ENCODE assay signal across 9 cellular contexts in genomic region chr14:75274899-75275569, GRCh38. TPM values are rescaled to one million over a fixed set of nuclear protein-coding genes. Genes with fewer than 3 reads are reported as not detected.
DNase-seq lines count a peak whose midpoint lies in the region; ATAC-seq and TF ChIP-seq lines count a peak whose summit lies in the region.
"Had no signal": no experiment of that assay in that cellular context is flagged by ENCODE, and none has a peak within 500 bp of the region (broad histone marks: within the 10 kb centered on the region; RNA-seq: fewer than 3 reads in every experiment).

No MANE protein-coding gene starts in this region.

- H3K36me3 Mint-ChIP-seq in activated T-helper 2 cell treated with anti-CD3 and anti-CD28 coated beads, Interferon-gamma antibody, Interleukin-2, Interleukin-4, amounts not matched to agents 10 μg/mL and 5 μg/mL and 100 μg/mL, durations not matched to agents 14 hours and 24 hours and 36 hours (ENCODE audit: low read depth): peaks cover 10% of the 10 kb centered on the region

- H2AFZ ChIP-seq in MM.1S (ENCODE audit: low read length): no peak overlapping the region

- H3K36me3 ChIP-seq in MM.1S (replicated peaks; ENCODE audit: insufficient read depth, low read length) (no peaks in the 10 kb centered on the region), stomach smooth muscle (ENCODE audit: control insufficient read depth in 2 of 2, insufficient read depth in 2 of 2, low read length in 2 of 2) (peaks cover under 1 to 7% of the 10 kb centered on the region in 2 donors)

- no peak overlapping the region; the same call in 1 of the 2 replicates for H3K4me2 ChIP-seq in MM.1S (ENCODE audit: low read depth, low read length)

- H3K4me1 Mint-ChIP-seq in activated T-helper 2 cell treated with anti-CD3 and anti-CD28 coated beads, Interferon-gamma antibody, Interleukin-2, Interleukin-4, amounts not matched to agents 10 μg/mL and 5 μg/mL and 100 μg/mL, durations not matched to agents 14 hours and 24 hours and 36 hours (ENCODE audit: low read depth): peaks cover 26% of the 10 kb centered on the region

- no peak for ATAC-seq in HG03175 (IDR thresholded peaks at IDR 0.05; ENCODE audit: unreplicated experiment)
- ATAC-seq in HG03196 (IDR thresholded peaks at IDR 0.05; ENCODE audit: unreplicated experiment): no peak

- H4K20me1 ChIP-seq in MM.1S (ENCODE audit: insufficient read depth, low read length): no peaks in the 10 kb centered on the region

- peaks cover 59% of the 10 kb centered on the region for H3K27me3 Mint-ChIP-seq in activated T-helper 2 cell treated with anti-CD3 and anti-CD28 coated beads, Interferon-gamma antibody, Interleukin-2, Interleukin-4, amounts not matched to agents 10 μg/mL and 5 μg/mL and 100 μg/mL, durations not matched to agents 14 hours and 24 hours and 36 hours (ENCODE audit: low read depth)

- H3K27me3 ChIP-seq in MM.1S (replicated peaks; ENCODE audit: insufficient read depth, low read length) (no peaks in the 10 kb centered on the region), stomach smooth muscle (ENCODE audit: control insufficient read depth in 1 of 2, insufficient read depth in 2 of 2, low read length in 2 of 2) (no peaks in the 10 kb centered on the region)

- H3K4me1 ChIP-seq in MM.1S (ENCODE audit: low read length) (peaks cover 6% of the 10 kb centered on the region; the same call in 1 of the 2 replicates), stomach smooth muscle (ENCODE audit: control insufficient read depth, insufficient read depth, low read length) (peaks cover 41% of the 10 kb centered on the region)

- H3F3A ChIP-seq in MM.1S (ENCODE audit: insufficient read depth, low read length): 0 out of 2 replicates have a peak, but pooled peaks cover 6% of the 10 kb centered on the region

- H3K9me3 ChIP-seq in MM.1S (replicated peaks; ENCODE audit: insufficient read depth, low read length) (no peaks in the 10 kb centered on the region), stomach smooth muscle (ENCODE audit: control insufficient read depth in 2 of 2, low read length in 2 of 2) (no peaks in the 10 kb centered on the region)

- peak overlapping the region; percentile 18; the same call in 1 of the 2 replicates for H3K27ac ChIP-seq in MM.1S (ENCODE audit: low read length)
- H3K27ac ChIP-seq in stomach smooth muscle (ENCODE audit: low read length): peak overlapping the region; percentile 99

- intact Hi-C loops in activated T-helper 2 cell treated with anti-CD3 and anti-CD28 coated beads, Interferon-gamma antibody, Interleukin-2, Interleukin-4, amounts not matched to agents 10 μg/mL and 5 μg/mL and 100 μg/mL, durations not matched to agents 14 hours and 24 hours and 36 hours (cut with micrococcal nuclease): loop anchor here (5.0 kb wide), 1 partner anchor 118 kb away; no protein-coding TSS in a partner anchor

- no peak overlapping the region for H3K27ac Mint-ChIP-seq in activated T-helper 2 cell treated with anti-CD3 and anti-CD28 coated beads, Interferon-gamma antibody, Interleukin-2, Interleukin-4, amounts not matched to agents 10 μg/mL and 5 μg/mL and 100 μg/mL, durations not matched to agents 14 hours and 24 hours and 36 hours

- no peak overlapping the region for H3K4me3 Mint-ChIP-seq in activated T-helper 2 cell treated with anti-CD3 and anti-CD28 coated beads, Interferon-gamma antibody, Interleukin-2, Interleukin-4, amounts not matched to agents 10 μg/mL and 5 μg/mL and 100 μg/mL, durations not matched to agents 14 hours and 24 hours and 36 hours (ENCODE audit: low read depth)

- no peak for TF ChIP-seq CTCF in MM.1S (IDR thresholded peaks at IDR 0.05; ENCODE audit: low read length)

- H3K9ac ChIP-seq in MM.1S (ENCODE audit: low read length): peak overlapping the region; percentile 23; the same call in 1 of the 2 replicates
- no peak overlapping the region for H3K9ac ChIP-seq in stomach smooth muscle (ENCODE audit: low read length in 2 of 2)

- H3K4me3 ChIP-seq in MM.1S (ENCODE audit: low read length): no peak overlapping the region
- H3K4me3 ChIP-seq in stomach smooth muscle (ENCODE audit: low read length in 2 of 2): no peak overlapping the region

- no peaks in the 10 kb centered on the region for H3K9me3 Mint-ChIP-seq in activated T-helper 2 cell treated with anti-CD3 and anti-CD28 coated beads, Interferon-gamma antibody, Interleukin-2, Interleukin-4, amounts not matched to agents 10 μg/mL and 5 μg/mL and 100 μg/mL, durations not matched to agents 14 hours and 24 hours and 36 hours

- no peak for DNase-seq in MM.1S
- DNase-seq in activated T-helper 2 cell treated with anti-CD3 and anti-CD28 coated beads, Interferon-gamma antibody, Interleukin-2, Interleukin-4, amounts not matched to agents 10 μg/mL and 5 μg/mL and 100 μg/mL, durations not matched to agents 14 hours and 24 hours and 36 hours (ENCODE audit: low spot score): peak; percentile 26
- DNase-seq in iris pigment epithelial cell (ENCODE audit: low read depth): peak; percentile 98
- no peak for DNase-seq in NCI-H774 (lab: John Stamatoyannopoulos, UW)
- DNase-seq in NCI-H1092 treated with DMSO at 0.1 percent for 48 hours (lab: John Stamatoyannopoulos, UW): no peak
- DNase-seq: H7 had no signal

- H3K9me2 ChIP-seq in MM.1S (replicated peaks; ENCODE audit: insufficient read depth, low read length): no peaks in the 10 kb centered on the region

- H3K79me2 ChIP-seq in MM.1S (ENCODE audit: low read length): no peaks in the 10 kb centered on the region

RNA-seq across cellular contexts. Expression of gene FOS, which starts 3.6 kb away (rescaled TPM):
- 24.7 and 27.8 TPM in 2 replicates for total RNA-seq in activated T-helper 2 cell treated with anti-CD3 and anti-CD28 coated beads, Interferon-gamma antibody, Interleukin-2, Interleukin-4, amounts not matched to agents 10 μg/mL and 5 μg/mL and 100 μg/mL, durations not matched to agents 14 hours and 24 hours and 36 hours

Comparison
In these comparisons a context has a peak if more than half of its experiments do, and no peak if none do; other contexts are left out.
1. DNase-seq: peak in activated T-helper 2 cell treated with anti-CD3 and anti-CD28 coated beads, Interferon-gamma antibody, Interleukin-2, Interleukin-4, amounts not matched to agents 10 μg/mL and 5 μg/mL and 100 μg/mL, durations not matched to agents 14 hours and 24 hours and 36 hours (single experiment) and iris pigment epithelial cell (single experiment); none in MM.1S (single experiment), NCI-H774 (single experiment) and NCI-H1092 treated with DMSO at 0.1 percent for 48 hours (single experiment).